Comparison of ENCODE assay signal across 1 cellular context in the genomic region with DNA sequence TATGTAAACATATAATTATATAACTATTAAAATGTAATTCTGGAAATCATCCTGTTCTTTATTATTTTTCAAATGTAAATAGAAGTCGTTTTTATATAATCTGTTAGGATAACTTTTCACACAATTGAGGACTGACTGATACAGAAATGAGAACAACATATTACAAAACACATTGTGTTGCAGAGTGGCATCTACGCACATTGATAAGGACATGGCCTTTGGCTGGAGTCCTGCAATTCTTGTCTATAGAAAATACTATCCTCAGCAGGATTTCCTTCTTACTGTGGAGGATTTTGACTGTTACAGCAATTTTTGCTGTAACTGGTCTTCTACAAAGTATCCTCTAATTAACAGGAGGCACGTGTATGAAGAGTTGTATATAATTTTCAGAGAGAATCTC.
TF ChIP-seq lines count a peak whose summit lies in the region.

No MANE protein-coding gene starts in this region.

TF ChIP-seq in HepG2, 621 proteins besides CTCF, POLR2A, EP300 and RAD21 (continued from another document):
- TF ChIP-seq, protein P1, sequence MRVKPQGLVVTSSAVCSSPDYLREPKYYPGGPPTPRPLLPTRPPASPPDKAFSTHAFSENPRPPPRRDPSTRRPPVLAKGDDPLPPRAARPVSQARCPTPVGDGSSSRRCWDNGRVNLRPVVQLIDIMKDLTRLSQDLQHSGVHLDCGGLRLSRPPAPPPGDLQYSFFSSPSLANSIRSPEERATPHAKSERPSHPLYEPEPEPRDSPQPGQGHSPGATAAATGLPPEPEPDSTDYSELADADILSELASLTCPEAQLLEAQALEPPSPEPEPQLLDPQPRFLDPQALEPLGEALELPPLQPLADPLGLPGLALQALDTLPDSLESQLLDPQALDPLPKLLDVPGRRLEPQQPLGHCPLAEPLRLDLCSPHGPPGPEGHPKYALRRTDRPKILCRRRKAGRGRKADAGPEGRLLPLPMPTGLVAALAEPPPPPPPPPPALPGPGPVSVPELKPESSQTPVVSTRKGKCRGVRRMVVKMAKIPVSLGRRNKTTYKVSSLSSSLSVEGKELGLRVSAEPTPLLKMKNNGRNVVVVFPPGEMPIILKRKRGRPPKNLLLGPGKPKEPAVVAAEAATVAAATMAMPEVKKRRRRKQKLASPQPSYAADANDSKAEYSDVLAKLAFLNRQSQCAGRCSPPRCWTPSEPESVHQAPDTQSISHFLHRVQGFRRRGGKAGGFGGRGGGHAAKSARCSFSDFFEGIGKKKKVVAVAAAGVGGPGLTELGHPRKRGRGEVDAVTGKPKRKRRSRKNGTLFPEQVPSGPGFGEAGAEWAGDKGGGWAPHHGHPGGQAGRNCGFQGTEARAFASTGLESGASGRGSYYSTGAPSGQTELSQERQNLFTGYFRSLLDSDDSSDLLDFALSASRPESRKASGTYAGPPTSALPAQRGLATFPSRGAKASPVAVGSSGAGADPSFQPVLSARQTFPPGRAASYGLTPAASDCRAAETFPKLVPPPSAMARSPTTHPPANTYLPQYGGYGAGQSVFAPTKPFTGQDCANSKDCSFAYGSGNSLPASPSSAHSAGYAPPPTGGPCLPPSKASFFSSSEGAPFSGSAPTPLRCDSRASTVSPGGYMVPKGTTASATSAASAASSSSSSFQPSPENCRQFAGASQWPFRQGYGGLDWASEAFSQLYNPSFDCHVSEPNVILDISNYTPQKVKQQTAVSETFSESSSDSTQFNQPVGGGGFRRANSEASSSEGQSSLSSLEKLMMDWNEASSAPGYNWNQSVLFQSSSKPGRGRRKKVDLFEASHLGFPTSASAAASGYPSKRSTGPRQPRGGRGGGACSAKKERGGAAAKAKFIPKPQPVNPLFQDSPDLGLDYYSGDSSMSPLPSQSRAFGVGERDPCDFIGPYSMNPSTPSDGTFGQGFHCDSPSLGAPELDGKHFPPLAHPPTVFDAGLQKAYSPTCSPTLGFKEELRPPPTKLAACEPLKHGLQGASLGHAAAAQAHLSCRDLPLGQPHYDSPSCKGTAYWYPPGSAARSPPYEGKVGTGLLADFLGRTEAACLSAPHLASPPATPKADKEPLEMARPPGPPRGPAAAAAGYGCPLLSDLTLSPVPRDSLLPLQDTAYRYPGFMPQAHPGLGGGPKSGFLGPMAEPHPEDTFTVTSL (CRISPR knock-in tag; IDR thresholded peaks at IDR 0.05; ENCODE audit: borderline replicate concordance) = no peak
